ENCODE assay signal across 1 cellular context in genomic region chr19:6730153-6730804, GRCh38.
TF ChIP-seq lines count a peak whose summit lies in the region.

No MANE protein-coding gene starts in this region.

TF ChIP-seq in HepG2, 621 proteins besides CTCF, POLR2A, EP300 and RAD21 (continued from another document and continues in another):
- TF ChIP-seq AFF4 (CRISPR knock-in tag; IDR thresholded peaks at IDR 0.05) (peak; percentile 38; the same call in 1 of the 2 replicates), SIX4 (CRISPR knock-in tag; IDR thresholded peaks at IDR 0.05) (peak; percentile 64), ZNF83 (CRISPR knock-in tag; IDR thresholded peaks at IDR 0.05; ENCODE audit: borderline replicate concordance) (no peak), MAX (IDR thresholded peaks at IDR 0.05) (peak; percentile 55; the same call in 1 of the 2 replicates), ZFP36L1 (CRISPR knock-in tag; IDR thresholded peaks at IDR 0.05) (peak; percentile 9; the same call in 1 of the 2 replicates), RERE (CRISPR knock-in tag; IDR thresholded peaks at IDR 0.05; ENCODE audit: low read depth) (0 out of 2 replicates have a peak, but pooled peaks have one; percentile 50), ARNT (IDR thresholded peaks at IDR 0.05) (no peak), MTA1 (CRISPR knock-in tag; IDR thresholded peaks at IDR 0.05; ENCODE audit: borderline replicate concordance) (no peak), ZBTB33 (CRISPR knock-in tag; IDR thresholded peaks at IDR 0.05) (peak; percentile 38; the same call in 1 of the 2 replicates), ZNF607 (CRISPR knock-in tag; IDR thresholded peaks at IDR 0.05; ENCODE audit: borderline replicate concordance) (no peak), PATZ1 (CRISPR knock-in tag; IDR thresholded peaks at IDR 0.05) (peak; percentile 95), NCOA2 (CRISPR knock-in tag; IDR thresholded peaks at IDR 0.05) (peak; percentile 94), ZNF274 (CRISPR knock-in tag; IDR thresholded peaks at IDR 0.05) (no peak), RFX3 (CRISPR knock-in tag; IDR thresholded peaks at IDR 0.05) (peak; percentile 49), SAP130 (CRISPR knock-in tag; IDR thresholded peaks at IDR 0.05; ENCODE audit: low read depth) (peak; percentile 86), ZMYM3 (CRISPR knock-in tag; IDR thresholded peaks at IDR 0.05) (no peak), ZBTB43 (CRISPR knock-in tag; conservative IDR thresholded peaks at IDR 0.05) (peak; percentile 52; the same call in 1 of the 2 replicates), ZNF281 (CRISPR knock-in tag; IDR thresholded peaks at IDR 0.05; ENCODE audit: borderline replicate concordance) (peak; percentile 84; the same call in 1 of the 2 replicates), RXRB (CRISPR knock-in tag; IDR thresholded peaks at IDR 0.05; ENCODE audit: borderline replicate concordance) (peak; percentile 80), POLR2AphosphoS2 (IDR thresholded peaks at IDR 0.05; ENCODE audit: low read depth, low read length) (no peak), MXD4 (CRISPR knock-in tag; IDR thresholded peaks at IDR 0.05) (peak; percentile 40; the same call in 1 of the 2 replicates), ZNF740 (CRISPR knock-in tag; IDR thresholded peaks at IDR 0.05) (0 out of 2 replicates have a peak, but pooled peaks have one; percentile 73), ATF7 (IDR thresholded peaks at IDR 0.05) (no peak), ATF7 (CRISPR knock-in tag; IDR thresholded peaks at IDR 0.05) (no peak), ZNF687 (CRISPR knock-in tag; IDR thresholded peaks at IDR 0.05) (peak; percentile 85), TBX2 (CRISPR knock-in tag; IDR thresholded peaks at IDR 0.05; ENCODE audit: borderline replicate concordance) (peak; percentile 66; the same call in 1 of the 2 replicates), HNF4A (CRISPR knock-in tag; IDR thresholded peaks at IDR 0.05) (peak; percentile 71), HMGXB4 (CRISPR knock-in tag; IDR thresholded peaks at IDR 0.05; ENCODE audit: borderline replicate concordance in 1 of 2, low read depth in 1 of 2) (peak in 1 of 2 experiments; percentile 58; a peak in 1 of 4 replicates)
